In the genomic region with DNA sequence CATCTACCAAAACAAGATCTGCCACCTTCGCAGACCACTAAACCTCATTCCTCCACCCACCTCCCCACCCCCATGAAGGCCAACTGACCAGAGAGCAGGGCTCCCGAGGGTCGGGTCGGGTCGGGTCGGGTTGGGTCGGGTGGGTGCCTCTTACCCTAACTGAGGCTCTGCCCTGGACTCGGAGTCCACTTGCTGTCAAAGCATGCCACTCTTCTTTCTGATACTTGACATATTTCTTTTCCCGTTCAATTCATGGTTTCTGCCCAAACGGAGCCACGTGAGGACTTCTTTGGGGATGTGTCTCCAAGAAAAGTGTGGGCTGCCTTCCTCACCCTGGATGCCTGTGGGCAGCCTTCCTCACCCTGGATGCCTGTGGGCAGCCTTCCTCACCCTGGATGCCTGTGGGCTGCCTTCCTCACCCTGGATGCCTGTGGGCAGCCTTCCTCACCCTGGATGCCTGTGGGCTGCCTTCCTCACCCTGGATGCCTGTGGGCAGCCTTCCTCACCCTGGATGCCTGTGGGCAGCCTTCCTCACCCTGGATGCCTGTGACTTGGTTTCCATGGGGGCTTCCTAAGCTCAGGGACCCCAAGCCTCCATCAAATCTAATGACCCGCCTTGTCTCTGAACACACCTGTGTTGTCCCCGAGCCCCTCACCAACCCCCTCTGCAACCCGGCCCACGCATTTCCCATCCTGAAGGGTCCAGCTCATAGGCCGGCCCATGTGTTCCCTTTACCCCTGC, we compare ENCODE assay signal across 8 cellular contexts. TPM values are rescaled to one million over a fixed set of nuclear protein-coding genes. Genes with fewer than 3 reads are reported as not detected.
DNase-seq lines count a peak whose midpoint lies in the region; ATAC-seq, FAIRE-seq and TF ChIP-seq lines count a peak whose summit lies in the region.
"Not testable (repeated sequence)": the region's sequence is repeated elsewhere in the genome, so short reads cannot be mapped to it uniquely, and the experiment has no call there.

No MANE protein-coding gene starts in this region.

- H4K20me1 ChIP-seq in HepG2 (ENCODE audit: insufficient read depth, low read length): not testable (repeated sequence)

- intact Hi-C loops in HepG2 (cut with micrococcal nuclease; ENCODE audit: unreplicated experiment): not testable (repeated sequence)

- H3K9me3 ChIP-seq in KOPT-K1 (ENCODE audit: insufficient read depth, low read length, poor library complexity, severe bottlenecking); HepG2 (ENCODE audit: low read length); skeletal muscle tissue (ENCODE audit: control insufficient read depth in 3 of 3, low read length in 3 of 3): not testable (repeated sequence)

- not testable (repeated sequence) for TF ChIP-seq CTCF in AG09309 (IDR thresholded peaks at IDR 0.05; ENCODE audit: control insufficient read depth, insufficient read depth, low read depth, low read length, missing control alignments); HepG2 (CRISPR knock-in tag; IDR thresholded peaks at IDR 0.05)

- not testable (repeated sequence) for FAIRE-seq in HepG2 (lab: Jason Lieb, UNC)

- H2AFZ ChIP-seq in HepG2 (ENCODE audit: low read length): not testable (repeated sequence)

- not testable (repeated sequence) for ATAC-seq in effector memory CD8-positive, alpha-beta T cell (replicated peaks); HepG2

- H3K9me3 Mint-ChIP-seq in T-helper 1 cell treated with Interleukin-12 subunit alpha and Interleukin-12 subunit beta and Interleukin-4 antibody, amounts not matched to agents 30 μg/mL and 1 μg/mL, for 36 hours; activated naive CD8-positive, alpha-beta T cell (ENCODE audit: low read depth); effector memory CD8-positive, alpha-beta T cell: not testable (repeated sequence)

- not testable (repeated sequence) for BruUV-seq in HepG2 (replicated peaks; lab: Mats Ljungman, UMichigan)

- H3K4me3 Mint-ChIP-seq in T-helper 1 cell treated with Interleukin-12 subunit alpha and Interleukin-12 subunit beta and Interleukin-4 antibody, amounts not matched to agents 30 μg/mL and 1 μg/mL, for 36 hours: peak overlapping the region; percentile 91
- H3K4me3 Mint-ChIP-seq in activated naive CD8-positive, alpha-beta T cell: peak overlapping the region; percentile 86
- H3K4me3 Mint-ChIP-seq in effector memory CD8-positive, alpha-beta T cell: peak overlapping the region; percentile 87 to 90

- H3K9ac ChIP-seq in HepG2 (ENCODE audit: insufficient read depth, low read depth, low read length); skeletal muscle tissue (ENCODE audit: low read depth in 1 of 3, low read length in 3 of 3): not testable (repeated sequence)

- not testable (repeated sequence) for TF ChIP-seq EP300 in HepG2 (IDR thresholded peaks at IDR 0.05; ENCODE audit: low read depth in 2 of 2, low read length in 2 of 2); HepG2 (CRISPR knock-in tag; IDR thresholded peaks at IDR 0.05; ENCODE audit: borderline replicate concordance)

- peak overlapping the region; percentile 97 for H3K27ac Mint-ChIP-seq in T-helper 1 cell treated with Interleukin-12 subunit alpha and Interleukin-12 subunit beta and Interleukin-4 antibody, amounts not matched to agents 30 μg/mL and 1 μg/mL, for 36 hours
- peak overlapping the region; percentile 97 for H3K27ac Mint-ChIP-seq in activated naive CD8-positive, alpha-beta T cell
- peak overlapping the region; percentile 88 to 99 for H3K27ac Mint-ChIP-seq in effector memory CD8-positive, alpha-beta T cell

- POLR2A ChIA-PET in HepG2 (lab: Yijun Ruan, JAX): interaction anchor here (0.8 to 4.7 kb wide), 3 partner anchors 9 to 127 kb away, joined by 3 to 37 read pairs (median 3); partner anchors contain the start of gene UBE2G2

- peaks cover 76% of the 10 kb centered on the region for H3K4me1 ChIP-seq in HepG2 (ENCODE audit: insufficient read depth, low read length)
- peaks cover 11 to 37% (median 17%) of the 10 kb centered on the region in 3 donors for H3K4me1 ChIP-seq in skeletal muscle tissue (ENCODE audit: control insufficient read depth in 3 of 3, insufficient read depth in 3 of 3, low read length in 3 of 3)

- peak overlapping the region; percentile 85 for H3K4me2 ChIP-seq in HepG2 (ENCODE audit: low read depth, low read length)

- in situ Hi-C loops in HepG2 (cut with HindIII; ENCODE audit: extremely low pct_ligation_motif_present, low pct_unique_long_range_greater_than_20kb): not testable (repeated sequence)

- not testable (repeated sequence) for H3K27me3 Mint-ChIP-seq in T-helper 1 cell treated with Interleukin-12 subunit alpha and Interleukin-12 subunit beta and Interleukin-4 antibody, amounts not matched to agents 30 μg/mL and 1 μg/mL, for 36 hours (ENCODE audit: low read depth); activated naive CD8-positive, alpha-beta T cell; effector memory CD8-positive, alpha-beta T cell

- H3K27ac ChIP-seq in KOPT-K1 (ENCODE audit: low read depth, low read length, poor library complexity, severe bottlenecking): peak overlapping the region; percentile 97
- not testable (repeated sequence) for H3K27ac ChIP-seq in HepG2 (ENCODE audit: extremely low read length, insufficient read depth, low read length); skeletal muscle tissue (ENCODE audit: low read depth, low read length)

- not testable (repeated sequence) for H3K4me3 ChIP-seq in AG09309 (ENCODE audit: control insufficient read depth, low read depth, low read length)
- H3K4me3 ChIP-seq in GM08714 (ENCODE audit: low read length) (peak overlapping the region; percentile 74), HepG2 (replicated peaks in 1 of 3; ENCODE audit: insufficient read depth in 1 of 3, low read depth in 2 of 3, low read length in 3 of 3) (peak overlapping the region in 2 of 3 experiments; percentile 24 to 66; a peak in 4 of 6 replicates), skeletal muscle tissue (ENCODE audit: low read length in 3 of 3) (peak overlapping the region in 2 of 3 donors; percentile 5 to 23)

- DNase-seq in AG09309 (ENCODE audit: low read depth): peak; percentile 40
- DNase-seq in effector memory CD8-positive, alpha-beta T cell; HepG2 (ENCODE audit: low spot score): not testable (repeated sequence)

- not testable (repeated sequence) for TF ChIP-seq RAD21 in HepG2 (CRISPR knock-in tag; IDR thresholded peaks at IDR 0.05)

- peaks cover 67% of the 10 kb centered on the region for H3K4me1 Mint-ChIP-seq in T-helper 1 cell treated with Interleukin-12 subunit alpha and Interleukin-12 subunit beta and Interleukin-4 antibody, amounts not matched to agents 30 μg/mL and 1 μg/mL, for 36 hours (ENCODE audit: low read depth)
- peaks cover 73% of the 10 kb centered on the region for H3K4me1 Mint-ChIP-seq in activated naive CD8-positive, alpha-beta T cell (ENCODE audit: low read depth)
- peaks cover 66 to 72% of the 10 kb centered on the region in 2 donors for H3K4me1 Mint-ChIP-seq in effector memory CD8-positive, alpha-beta T cell (ENCODE audit: low read depth in 2 of 2)

- WGBS in HepG2 (ENCODE audit: low lambda C conversion rate): 50% methylated on average over 9 of the region's 16 CpGs

- not testable (repeated sequence) for H3K36me3 ChIP-seq in KOPT-K1 (ENCODE audit: insufficient read depth, low read length); HepG2 (replicated peaks in 1 of 2; ENCODE audit: control insufficient read depth in 1 of 2, insufficient read depth in 2 of 2, low read length in 2 of 2); skeletal muscle tissue (ENCODE audit: control insufficient read depth in 3 of 3, insufficient read depth in 3 of 3, low read length in 3 of 3)

- CTCF ChIA-PET in HepG2 (lab: Yijun Ruan, JAX; ENCODE audit: low intra/inter-chr PET ratio, low total read pairs): not testable (repeated sequence)

- peaks cover 14% of the 10 kb centered on the region for H3K36me3 Mint-ChIP-seq in T-helper 1 cell treated with Interleukin-12 subunit alpha and Interleukin-12 subunit beta and Interleukin-4 antibody, amounts not matched to agents 30 μg/mL and 1 μg/mL, for 36 hours (ENCODE audit: low read depth)
- not testable (repeated sequence) for H3K36me3 Mint-ChIP-seq in activated naive CD8-positive, alpha-beta T cell
- peaks cover 28% of the 10 kb centered on the region for H3K36me3 Mint-ChIP-seq in effector memory CD8-positive, alpha-beta T cell (ENCODE audit: insufficient read depth)

- not testable (repeated sequence) for H3K79me2 ChIP-seq in HepG2 (ENCODE audit: insufficient read depth, low read length)

- TF ChIP-seq POLR2A in HepG2 (IDR thresholded peaks at IDR 0.05; ENCODE audit: insufficient read depth in 1 of 2, low read depth in 2 of 2, low read length in 2 of 2): not testable (repeated sequence)

- not testable (repeated sequence) for H3K27me3 ChIP-seq in HepG2 (ENCODE audit: control insufficient read depth in 1 of 2, insufficient read depth in 2 of 2, low read length in 2 of 2)
- peaks cover 41 to 65% (median 45%) of the 10 kb centered on the region in 3 donors for H3K27me3 ChIP-seq in skeletal muscle tissue (ENCODE audit: control insufficient read depth in 3 of 3, insufficient read depth in 3 of 3, low read length in 3 of 3)

RNA-seq across cellular contexts. Expression of gene ITGB2, which starts 8.0 kb away (rescaled TPM):
- total RNA-seq in HepG2 (2016; rRNA removed; fragmentation: Illumina TruSeq; extraction: Trizol): 1.6 and 4.2 TPM in 2 replicates
- 0.71 and 0.91 TPM in 2 replicates for total RNA-seq in HepG2 (2016; cell fraction: cytosol; rRNA removed; fragmentation: Illumina TruSeq; extraction: Trizol; ENCODE audit: low read depth)
- 2.3 and 3.5 TPM in 2 replicates for total RNA-seq in HepG2 (2016; cell fraction: insoluble cytoplasmic fraction; rRNA removed; fragmentation: Illumina TruSeq; extraction: Trizol)
- 1.2 and 1.9 TPM in 2 replicates for total RNA-seq in HepG2 (2016; cell fraction: membrane; rRNA removed; fragmentation: Illumina TruSeq; extraction: Trizol)
- total RNA-seq in HepG2 (2016; cell fraction: nucleus; rRNA removed; fragmentation: Illumina TruSeq; extraction: Trizol): 6.5 and 6.6 TPM in 2 replicates
- polyA plus RNA-seq in HepG2 (2011; rRNA removed): 18.0 and 26.4 TPM in 2 replicates
- polyA plus RNA-seq in HepG2 (2011; cell fraction: cytosol; rRNA removed): 22.3 and 25.2 TPM in 2 replicates
- polyA plus RNA-seq in HepG2 (2011; cell fraction: nucleus; rRNA removed): 63.6 and 64.3 TPM in 2 replicates
- polyA plus RNA-seq in HepG2 (2012): 28.1 and 37.9 TPM in 2 replicates
- 0.53 and 1.0 TPM in 2 replicates for polyA plus RNA-seq in HepG2 (2016; cell fraction: cytosol; fragmentation: Illumina TruSeq; extraction: Trizol; ENCODE audit: low read depth)
- polyA plus RNA-seq in HepG2 (2016; cell fraction: insoluble cytoplasmic fraction; fragmentation: Illumina TruSeq; extraction: Trizol; ENCODE audit: low read depth): 2.2 and 2.5 TPM in 2 replicates
- 1.3 and 1.5 TPM in 2 replicates for polyA plus RNA-seq in HepG2 (2016; cell fraction: membrane; fragmentation: Illumina TruSeq; extraction: Trizol; ENCODE audit: low read depth)
- polyA plus RNA-seq in HepG2 (2016; cell fraction: nucleus; fragmentation: Illumina TruSeq; extraction: Trizol; ENCODE audit: insufficient read depth, low read depth): 5.9 and 7.0 TPM in 2 replicates
- polyA minus RNA-seq in HepG2 (2011; rRNA and poly(A)+ RNA removed; ENCODE audit: low replicate concordance): 1.4 and 26.8 TPM in 2 replicates
- polyA minus RNA-seq in HepG2 (2011; cell fraction: cytosol; rRNA and poly(A)+ RNA removed): 11.9 and 12.6 TPM in 2 replicates
- polyA minus RNA-seq in HepG2 (2011; cell fraction: nucleus; rRNA and poly(A)+ RNA removed): 10.0 and 14.7 TPM in 2 replicates
- total RNA-seq in skeletal muscle tissue: 19.8 TPM

RNA-seq across cellular contexts. Expression of gene SLX9, which starts 11.2 kb away (rescaled TPM):
- total RNA-seq in HepG2 (2016; rRNA removed; fragmentation: Illumina TruSeq; extraction: Trizol) (47.1 and 51.5 TPM in 2 replicates), skeletal muscle tissue (10.4 TPM)
- total RNA-seq in HepG2 (2016; cell fraction: cytosol; rRNA removed; fragmentation: Illumina TruSeq; extraction: Trizol; ENCODE audit: low read depth): 43.4 and 50.9 TPM in 2 replicates
- total RNA-seq in HepG2 (2016; cell fraction: insoluble cytoplasmic fraction; rRNA removed; fragmentation: Illumina TruSeq; extraction: Trizol): 51.9 and 55.4 TPM in 2 replicates
- total RNA-seq in HepG2 (2016; cell fraction: membrane; rRNA removed; fragmentation: Illumina TruSeq; extraction: Trizol): 31.2 and 37.8 TPM in 2 replicates
- total RNA-seq in HepG2 (2016; cell fraction: nucleus; rRNA removed; fragmentation: Illumina TruSeq; extraction: Trizol): 17.3 and 20.5 TPM in 2 replicates
- polyA plus RNA-seq in HepG2 (2011; rRNA removed): 21.0 and 22.6 TPM in 2 replicates
- polyA plus RNA-seq in HepG2 (2011; cell fraction: cytosol; rRNA removed): 32.4 and 47.0 TPM in 2 replicates
- polyA plus RNA-seq in HepG2 (2011; cell fraction: nucleus; rRNA removed): 22.9 and 26.2 TPM in 2 replicates
- 22.9 TPM in 2 replicates for polyA plus RNA-seq in HepG2 (2012)
- 43.3 and 45.1 TPM in 2 replicates for polyA plus RNA-seq in HepG2 (2016; cell fraction: cytosol; fragmentation: Illumina TruSeq; extraction: Trizol; ENCODE audit: low read depth)
- 53.9 and 57.5 TPM in 2 replicates for polyA plus RNA-seq in HepG2 (2016; cell fraction: insoluble cytoplasmic fraction; fragmentation: Illumina TruSeq; extraction: Trizol; ENCODE audit: low read depth)
- polyA plus RNA-seq in HepG2 (2016; cell fraction: membrane; fragmentation: Illumina TruSeq; extraction: Trizol; ENCODE audit: low read depth): 27.6 and 29.8 TPM in 2 replicates
- 35.4 and 41.4 TPM in 2 replicates for polyA plus RNA-seq in HepG2 (2016; cell fraction: nucleus; fragmentation: Illumina TruSeq; extraction: Trizol; ENCODE audit: insufficient read depth, low read depth)
- polyA minus RNA-seq in HepG2 (2011; rRNA and poly(A)+ RNA removed; ENCODE audit: low replicate concordance): 14.1 and 17.2 TPM in 2 replicates
- polyA minus RNA-seq in HepG2 (2011; cell fraction: cytosol; rRNA and poly(A)+ RNA removed): 15.8 and 22.1 TPM in 2 replicates
- polyA minus RNA-seq in HepG2 (2011; cell fraction: nucleus; rRNA and poly(A)+ RNA removed): 5.8 and 8.6 TPM in 2 replicates

RNA-seq across cellular contexts. Expression of gene PTTG1IP, which starts 55.2 kb away (rescaled TPM):
- total RNA-seq in HepG2 (2016; rRNA removed; fragmentation: Illumina TruSeq; extraction: Trizol) (89.4 and 161 TPM in 2 replicates), skeletal muscle tissue (98.1 TPM)
- total RNA-seq in HepG2 (2016; cell fraction: cytosol; rRNA removed; fragmentation: Illumina TruSeq; extraction: Trizol; ENCODE audit: low read depth): 42.7 and 52.7 TPM in 2 replicates
- 93.0 and 159 TPM in 2 replicates for total RNA-seq in HepG2 (2016; cell fraction: insoluble cytoplasmic fraction; rRNA removed; fragmentation: Illumina TruSeq; extraction: Trizol)
- 72.6 and 73.1 TPM in 2 replicates for total RNA-seq in HepG2 (2016; cell fraction: membrane; rRNA removed; fragmentation: Illumina TruSeq; extraction: Trizol)
- 137 and 161 TPM in 2 replicates for total RNA-seq in HepG2 (2016; cell fraction: nucleus; rRNA removed; fragmentation: Illumina TruSeq; extraction: Trizol)
- polyA plus RNA-seq in HepG2 (2011; rRNA removed): 700 and 734 TPM in 2 replicates
- 548 and 662 TPM in 2 replicates for polyA plus RNA-seq in HepG2 (2011; cell fraction: cytosol; rRNA removed)
- 529 and 555 TPM in 2 replicates for polyA plus RNA-seq in HepG2 (2011; cell fraction: nucleus; rRNA removed)
- polyA plus RNA-seq in HepG2 (2012): 435 and 453 TPM in 2 replicates
- 22.2 and 24.3 TPM in 2 replicates for polyA plus RNA-seq in HepG2 (2016; cell fraction: cytosol; fragmentation: Illumina TruSeq; extraction: Trizol; ENCODE audit: low read depth)
- polyA plus RNA-seq in HepG2 (2016; cell fraction: insoluble cytoplasmic fraction; fragmentation: Illumina TruSeq; extraction: Trizol; ENCODE audit: low read depth): 90.0 and 95.3 TPM in 2 replicates
- 47.9 and 49.9 TPM in 2 replicates for polyA plus RNA-seq in HepG2 (2016; cell fraction: membrane; fragmentation: Illumina TruSeq; extraction: Trizol; ENCODE audit: low read depth)
- 267 and 281 TPM in 2 replicates for polyA plus RNA-seq in HepG2 (2016; cell fraction: nucleus; fragmentation: Illumina TruSeq; extraction: Trizol; ENCODE audit: insufficient read depth, low read depth)
- 110 and 581 TPM in 2 replicates for polyA minus RNA-seq in HepG2 (2011; rRNA and poly(A)+ RNA removed; ENCODE audit: low replicate concordance)
- polyA minus RNA-seq in HepG2 (2011; cell fraction: cytosol; rRNA and poly(A)+ RNA removed): 491 and 595 TPM in 2 replicates
- 203 and 242 TPM in 2 replicates for polyA minus RNA-seq in HepG2 (2011; cell fraction: nucleus; rRNA and poly(A)+ RNA removed)
